In the genomic region with DNA sequence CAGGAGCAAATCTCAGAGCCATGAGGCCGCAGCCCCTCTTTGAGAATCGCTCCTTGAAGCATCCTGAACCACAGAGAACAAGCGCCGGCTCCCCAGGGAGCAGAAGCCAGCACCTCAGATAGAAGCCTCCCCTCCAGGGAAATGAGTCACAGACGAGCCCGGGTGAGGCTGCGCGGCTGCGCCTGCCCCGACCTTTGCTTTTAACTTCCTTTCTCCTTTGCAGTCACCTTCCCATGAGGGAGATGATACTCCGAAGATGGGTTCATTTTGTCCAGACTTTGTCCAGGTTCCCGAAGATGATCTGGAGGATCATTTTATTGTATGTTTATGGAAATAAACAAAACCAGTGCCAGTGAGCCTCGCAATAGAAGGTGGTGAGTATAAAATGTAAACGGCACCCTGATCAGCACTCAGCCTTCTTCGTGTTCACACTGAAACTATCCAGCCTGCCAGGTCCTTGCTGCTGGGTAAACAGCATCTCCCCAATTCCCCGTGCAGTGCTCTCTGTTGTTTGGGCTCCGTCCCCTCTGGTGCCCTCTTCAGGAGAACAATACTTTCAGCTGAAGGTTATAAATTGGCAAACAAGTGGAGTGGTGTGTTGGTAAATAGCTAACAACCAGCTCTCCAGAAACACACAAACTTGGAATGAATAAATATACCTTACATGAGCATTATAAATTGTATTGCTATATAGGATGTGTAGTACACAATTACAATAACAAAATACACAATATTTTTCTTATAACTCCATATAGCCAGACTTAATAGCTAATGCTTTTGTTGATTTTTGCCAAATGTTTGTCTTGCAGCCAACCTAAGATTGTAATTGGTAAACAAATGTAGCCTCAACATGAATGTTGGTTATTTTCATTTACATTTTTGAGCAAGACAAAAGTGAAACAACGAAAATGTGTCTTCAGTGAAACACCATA, we compare ENCODE assay signal across 8 cellular contexts. TPM values are rescaled to one million over a fixed set of nuclear protein-coding genes. Genes with fewer than 3 reads are reported as not detected.
DNase-seq lines count a peak whose midpoint lies in the region; ATAC-seq and TF ChIP-seq lines count a peak whose summit lies in the region.

No MANE protein-coding gene starts in this region.

- intact Hi-C loops in CD4-positive, alpha-beta T cell (cut with DNase I, micrococcal nuclease): loop anchor here (2.0 to 5.0 kb wide), 2 partner anchors 296 to 298 kb away; no protein-coding TSS in a partner anchor
- intact Hi-C loops in activated CD4-positive, alpha-beta T cell treated with anti-CD3 and anti-CD28 coated beads, Interleukin-2, amount 10 ng/mL, durations not matched to agents 24 days and 14 days (cut with micrococcal nuclease): loop anchor here (1.0 to 10.0 kb wide), 3 partner anchors 42 to 297 kb away; a partner anchor contains a TSS

- peak; percentile 85 for ATAC-seq in CD4-positive, alpha-beta T cell (ENCODE audit: poor library complexity)
- ATAC-seq in HG03342 (IDR thresholded peaks at IDR 0.05; ENCODE audit: unreplicated experiment): peak; percentile 79
- peak; percentile 90 for ATAC-seq in stimulated activated effector memory CD8-positive, alpha-beta T cell treated with anti-CD3 and anti-CD28 coated beads, Interleukin-12 subunit alpha, Interleukin-12 subunit beta, amount 100 ng/mL, for 72 hours

- no peak overlapping the region for H3K23ac ChIP-seq in mesendoderm (ENCODE audit: low read length)

- no peak overlapping the region for H2BK15ac ChIP-seq in mesendoderm (replicated peaks; ENCODE audit: low read depth)

- peak overlapping the region; percentile 2 for H3K4me3 ChIP-seq in mesendoderm (ENCODE audit: low read length)

- H3K27me3 Mint-ChIP-seq in CD4-positive, alpha-beta T cell: peaks cover 40% of the 10 kb centered on the region
- H3K27me3 Mint-ChIP-seq in activated CD4-positive, alpha-beta T cell treated with anti-CD3 and anti-CD28 coated beads, Interleukin-2, amount 10 ng/mL, durations not matched to agents 24 days and 14 days: peaks cover 16% of the 10 kb centered on the region

- no peak overlapping the region for H3K4ac ChIP-seq in mesendoderm (ENCODE audit: low read depth, low read length)

- H3K4me3 Mint-ChIP-seq in CD4-positive, alpha-beta T cell: peak overlapping the region; percentile 73
- H3K4me3 Mint-ChIP-seq in activated CD4-positive, alpha-beta T cell treated with anti-CD3 and anti-CD28 coated beads, Interleukin-2, amount 10 ng/mL, durations not matched to agents 24 days and 14 days: peak overlapping the region; percentile 91
- peak overlapping the region; percentile 79 for H3K4me3 Mint-ChIP-seq in stimulated activated effector memory CD8-positive, alpha-beta T cell treated with anti-CD3 and anti-CD28 coated beads, Interleukin-12 subunit alpha, Interleukin-12 subunit beta, amount 100 ng/mL, for 72 hours

- H2BK120ac ChIP-seq in mesendoderm (ENCODE audit: low read depth, low read length): no peak overlapping the region

- no peaks in the 10 kb centered on the region for H3K36me3 Mint-ChIP-seq in CD4-positive, alpha-beta T cell (ENCODE audit: low read depth)
- H3K36me3 Mint-ChIP-seq in activated CD4-positive, alpha-beta T cell treated with anti-CD3 and anti-CD28 coated beads, Interleukin-2, amount 10 ng/mL, durations not matched to agents 24 days and 14 days (ENCODE audit: low read depth): no peaks in the 10 kb centered on the region
- no peaks in the 10 kb centered on the region for H3K36me3 Mint-ChIP-seq in stimulated activated effector memory CD8-positive, alpha-beta T cell treated with anti-CD3 and anti-CD28 coated beads, Interleukin-12 subunit alpha, Interleukin-12 subunit beta, amount 100 ng/mL, for 72 hours

- H4K8ac ChIP-seq in mesendoderm (ENCODE audit: low read depth, low read length): no peak overlapping the region

- peak; percentile 17 to 49 (median 35) for DNase-seq in CD4-positive, alpha-beta T cell
- peak; percentile 65 for DNase-seq in GM19238 (ENCODE audit: insufficient read length, low spot score)
- DNase-seq in NCI-H460 (ENCODE audit: extremely low read depth, low read depth): peak; percentile 55
- peak; percentile 90 for DNase-seq in activated CD4-positive, alpha-beta T cell treated with anti-CD3 and anti-CD28 coated beads, Interleukin-2, amount 10 ng/mL, durations not matched to agents 24 days and 14 days
- peak; percentile 23 for DNase-seq in effector CD4-positive, alpha-beta T cell
- DNase-seq in mesendoderm: peak; percentile 94
- peak; percentile 45 to 68 for DNase-seq in stimulated activated effector memory CD8-positive, alpha-beta T cell treated with anti-CD3 and anti-CD28 coated beads, Interleukin-12 subunit alpha, Interleukin-12 subunit beta, amount 100 ng/mL, for 72 hours (ENCODE audit: low spot score in 2 of 2)

- peak; percentile 34 for TF ChIP-seq CTCF in CD4-positive, alpha-beta T cell (IDR thresholded peaks at IDR 0.05)

- POLR2A ChIA-PET in CD4-positive, alpha-beta T cell (lab: Charles Lee): no interaction called here

- H4K5ac ChIP-seq in mesendoderm (ENCODE audit: low read length): no peak overlapping the region

- H3K27ac Mint-ChIP-seq in CD4-positive, alpha-beta T cell: no peak overlapping the region
- peak overlapping the region; percentile 90 for H3K27ac Mint-ChIP-seq in activated CD4-positive, alpha-beta T cell treated with anti-CD3 and anti-CD28 coated beads, Interleukin-2, amount 10 ng/mL, durations not matched to agents 24 days and 14 days
- H3K27ac Mint-ChIP-seq in stimulated activated effector memory CD8-positive, alpha-beta T cell treated with anti-CD3 and anti-CD28 coated beads, Interleukin-12 subunit alpha, Interleukin-12 subunit beta, amount 100 ng/mL, for 72 hours: peak overlapping the region; percentile 81

- no peak overlapping the region for H2AK5ac ChIP-seq in mesendoderm (ENCODE audit: low read length)

- peak overlapping the region; percentile 52 for H3K9ac ChIP-seq in mesendoderm (ENCODE audit: low read length)

- H3K79me2 ChIP-seq in mesendoderm (ENCODE audit: control insufficient read depth, insufficient read depth, low read length): no peaks in the 10 kb centered on the region

- no peaks in the 10 kb centered on the region for H3K79me1 ChIP-seq in mesendoderm (ENCODE audit: low read length)

- CTCF ChIA-PET in CD4-positive, alpha-beta T cell (lab: Charles Lee): interaction anchor here (0.9 to 1.5 kb wide), 2 partner anchors 298 to 304 kb away, joined by 5 to 7 read pairs; no protein-coding TSS in a partner anchor

- H3K4me1 ChIP-seq in mesendoderm (ENCODE audit: control insufficient read depth, low read depth, low read length): no peaks in the 10 kb centered on the region

- no peaks in the 10 kb centered on the region for H3K9me3 Mint-ChIP-seq in CD4-positive, alpha-beta T cell
- H3K9me3 Mint-ChIP-seq in activated CD4-positive, alpha-beta T cell treated with anti-CD3 and anti-CD28 coated beads, Interleukin-2, amount 10 ng/mL, durations not matched to agents 24 days and 14 days: no peaks in the 10 kb centered on the region
- H3K9me3 Mint-ChIP-seq in stimulated activated effector memory CD8-positive, alpha-beta T cell treated with anti-CD3 and anti-CD28 coated beads, Interleukin-12 subunit alpha, Interleukin-12 subunit beta, amount 100 ng/mL, for 72 hours: no peaks in the 10 kb centered on the region

- peak overlapping the region; percentile 66 for H3K4me2 ChIP-seq in mesendoderm (ENCODE audit: low read length)

- H3K36me3 ChIP-seq in mesendoderm (ENCODE audit: control insufficient read depth, insufficient read depth, low read length): no peaks in the 10 kb centered on the region

- no peak overlapping the region for H2BK5ac ChIP-seq in mesendoderm (ENCODE audit: low read length)

- no peak overlapping the region for H3K18ac ChIP-seq in mesendoderm (ENCODE audit: low read length)

- H3K4me1 Mint-ChIP-seq in CD4-positive, alpha-beta T cell (ENCODE audit: low read depth): peaks cover 39% of the 10 kb centered on the region
- H3K4me1 Mint-ChIP-seq in activated CD4-positive, alpha-beta T cell treated with anti-CD3 and anti-CD28 coated beads, Interleukin-2, amount 10 ng/mL, durations not matched to agents 24 days and 14 days: peaks cover 27% of the 10 kb centered on the region
- H3K4me1 Mint-ChIP-seq in stimulated activated effector memory CD8-positive, alpha-beta T cell treated with anti-CD3 and anti-CD28 coated beads, Interleukin-12 subunit alpha, Interleukin-12 subunit beta, amount 100 ng/mL, for 72 hours: peaks cover 38% of the 10 kb centered on the region

- H3K56ac ChIP-seq in mesendoderm (ENCODE audit: low read length): peak overlapping the region; percentile 62

- no peak overlapping the region for H3K27ac ChIP-seq in CD4-positive, alpha-beta T cell (ENCODE audit: low read depth, low read length)
- H3K27ac ChIP-seq in mesendoderm (ENCODE audit: low read depth, low read length): no peak overlapping the region

- no CpG with 5 or more reads among the region's 18 CpGs for WGBS in mesendoderm (ENCODE audit: extremely low coverage, insufficient coverage, low lambda C conversion rate)

- H3K9me3 ChIP-seq in CD4-positive, alpha-beta T cell (ENCODE audit: control insufficient read depth, low read length): no peaks in the 10 kb centered on the region

- peaks cover 7% of the 10 kb centered on the region for H3K27me3 ChIP-seq in CD4-positive, alpha-beta T cell (ENCODE audit: control insufficient read depth, insufficient read depth, low read length)
- H3K27me3 ChIP-seq in mesendoderm (ENCODE audit: insufficient read depth, low read length, poor library complexity): no peaks in the 10 kb centered on the region

RNA-seq across cellular contexts. Expression of a gene that starts 41.4 kb away (rescaled TPM):
- 10 to 100 TPM; 10.2 to 10.9 TPM for total RNA-seq in CD4-positive, alpha-beta T cell
- total RNA-seq in NCI-H460 (2014; rRNA removed; shearing (Covaris generic)): 24.3 and 24.7 TPM in 2 replicates
- 25.9 and 40.0 TPM in 2 replicates for polyA plus RNA-seq in NCI-H460 (2014; cell fraction: nucleus; rRNA removed)
- 17.1 and 17.8 TPM in 2 replicates for total RNA-seq in activated CD4-positive, alpha-beta T cell treated with anti-CD3 and anti-CD28 coated beads, Interleukin-2, amount 10 ng/mL, durations not matched to agents 24 days and 14 days
- 9.1 TPM for polyA plus RNA-seq in mesendoderm (2013, experiment 1 of 2)
- 9.0 TPM for polyA plus RNA-seq in mesendoderm (2013, experiment 2 of 2)

Comparison
In these comparisons a context has a peak if more than half of its experiments do, and no peak if none do; other contexts are left out.
1. DNase-seq: peak in every context shown above with its lines; median percentile 94 in mesendoderm; 90 in activated CD4-positive, alpha-beta T cell treated with anti-CD3 and anti-CD28 coated beads, Interleukin-2, amount 10 ng/mL, durations not matched to agents 24 days and 14 days; 65 in GM19238; 56 in stimulated activated effector memory CD8-positive, alpha-beta T cell treated with anti-CD3 and anti-CD28 coated beads, Interleukin-12 subunit alpha, Interleukin-12 subunit beta, amount 100 ng/mL, for 72 hours; 55 in NCI-H460; 35 in CD4-positive, alpha-beta T cell; 23 in effector CD4-positive, alpha-beta T cell.